2 cellular contexts compared by ENCODE assay signal in genomic region chr18:57094199-57094598, GRCh38.
TF ChIP-seq lines count a peak whose summit lies in the region.

No MANE protein-coding gene starts in this region.

TF ChIP-seq in GM23338, 12 proteins besides CTCF, POLR2A, EP300 and RAD21:
- TF ChIP-seq EZH2phosphoT487 (IDR thresholded peaks at IDR 0.05; ENCODE audit: unreplicated experiment) (no peak), STAT1 (IDR thresholded peaks at IDR 0.05; ENCODE audit: unreplicated experiment) (no peak), ZNF114 (CRISPR knock-in tag; IDR thresholded peaks at IDR 0.05) (no peak), REST (IDR thresholded peaks at IDR 0.05; ENCODE audit: unreplicated experiment) (peak; percentile 62), JUNB (IDR thresholded peaks at IDR 0.05; ENCODE audit: unreplicated experiment) (no peak), POLR2AphosphoS5 (IDR thresholded peaks at IDR 0.05; ENCODE audit: low read depth) (no peak)

TF ChIP-seq in H1, 55 proteins besides CTCF, POLR2A, EP300 and RAD21:
- TF ChIP-seq CHD1 (IDR thresholded peaks at IDR 0.05; ENCODE audit: low read depth, low read length) (no peak), ASH2L (IDR thresholded peaks at IDR 0.05; ENCODE audit: low read length) (no peak), EZH2 (IDR thresholded peaks at IDR 0.05; ENCODE audit: low read depth, low read length, severe bottlenecking) (no peak), E2F6 (IDR thresholded peaks at IDR 0.05) (no peak), CHD2 (IDR thresholded peaks at IDR 0.05; ENCODE audit: low read length) (no peak)
